Comparison of ENCODE assay signal across 1 cellular context in the genomic region with DNA sequence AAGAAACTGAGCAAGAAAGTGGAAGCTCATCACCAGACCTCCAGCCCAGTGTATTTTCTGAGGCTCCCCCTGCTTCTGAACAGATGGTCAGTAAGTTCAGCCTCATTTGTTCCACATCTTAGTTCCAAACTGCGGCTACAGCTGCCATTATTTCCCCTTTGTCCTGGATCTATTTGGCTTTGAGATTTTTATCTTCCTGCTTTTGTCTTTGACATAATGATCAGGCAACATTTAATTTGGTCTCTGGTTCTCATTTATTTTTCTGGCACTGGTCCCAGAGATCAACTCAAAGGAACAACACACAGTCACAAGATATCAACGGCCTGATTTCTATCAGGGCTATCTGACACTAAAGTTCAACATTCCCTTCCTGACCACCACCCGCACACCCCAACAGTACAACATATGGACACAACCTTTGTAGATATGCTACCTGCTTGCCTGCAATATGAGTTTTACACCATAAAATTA.
A peak's percentile ranks its signal among the peaks of the same experiment; 100 is the strongest.
TF ChIP-seq lines count a peak whose summit lies in the region.

No MANE protein-coding gene starts in this region.

TF ChIP-seq in K562, 482 proteins besides CTCF, POLR2A, EP300 and RAD21 (continued from another document and continues in another):
- TF ChIP-seq FOXK2 (conservative IDR thresholded peaks at IDR 0.05 in 1 of 2, IDR thresholded peaks at IDR 0.05 in 1 of 2; ENCODE audit: low read depth in 2 of 2) (0 out of 4 replicates have a peak, but pooled peaks of 1 of the 2 experiments have one; percentile 20), ZNF551 (CRISPR knock-in tag; IDR thresholded peaks at IDR 0.05) (no peak), RNF2 (IDR thresholded peaks at IDR 0.05) (peak; percentile 75; the same call in 1 of the 2 replicates), ZNF384 (IDR thresholded peaks at IDR 0.05; ENCODE audit: low read depth, low read length) (no peak), CEBPG (CRISPR knock-in tag; IDR thresholded peaks at IDR 0.05) (no peak), CEBPG (tag; conservative IDR thresholded peaks at IDR 0.05 in 1 of 2, IDR thresholded peaks at IDR 0.05 in 1 of 2) (no peak), DLX4 (CRISPR knock-in tag; IDR thresholded peaks at IDR 0.05) (no peak), ETS1 (conservative IDR thresholded peaks at IDR 0.05; ENCODE audit: control insufficient read depth, low read depth, low read length) (no peak), MCM3 (IDR thresholded peaks at IDR 0.05) (no peak), TAF7 (tag; IDR thresholded peaks at IDR 0.05) (no peak), PTTG1 (tag; IDR thresholded peaks at IDR 0.05; ENCODE audit: low read depth) (no peak), GABPA (tag; conservative IDR thresholded peaks at IDR 0.05; ENCODE audit: low read depth) (no peak; the same call in 1 of the 2 replicates), SMARCA4 (IDR thresholded peaks at IDR 0.05) (peak; percentile 76), CHAMP1 (IDR thresholded peaks at IDR 0.05) (0 out of 2 replicates have a peak, but pooled peaks have one; percentile 30), ZNF239 (CRISPR knock-in tag; IDR thresholded peaks at IDR 0.05) (no peak; the same call in 1 of the 2 replicates), NFE2 (IDR thresholded peaks at IDR 0.05; ENCODE audit: low read depth) (no peak; the same call in 1 of the 2 replicates), HMG20A (CRISPR knock-in tag; conservative IDR thresholded peaks at IDR 0.05) (no peak), ARID1B (IDR thresholded peaks at IDR 0.05) (peak; percentile 86), ZNF444 (CRISPR knock-in tag; IDR thresholded peaks at IDR 0.05) (no peak), FOXJ2 (tag; IDR thresholded peaks at IDR 0.05) (peak; percentile 75), MAFF (IDR thresholded peaks at IDR 0.05; ENCODE audit: low read length) (no peak), ATF7 (IDR thresholded peaks at IDR 0.05) (no peak), SOX6 (IDR thresholded peaks at IDR 0.05) (peak; percentile 90), HDAC2 (IDR thresholded peaks at IDR 0.05) (peak; percentile 35; the same call in 1 of the 2 replicates), NRF1 (conservative IDR thresholded peaks at IDR 0.05 in 1 of 2, IDR thresholded peaks at IDR 0.05 in 1 of 2) (0 out of 4 replicates have a peak, but pooled peaks have one; percentile 17 to 21), LCOR (CRISPR knock-in tag; IDR thresholded peaks at IDR 0.05) (no peak), CC2D1A (IDR thresholded peaks at IDR 0.05) (peak; percentile 52; the same call in 1 of the 2 replicates), ZNF583 (CRISPR knock-in tag; IDR thresholded peaks at IDR 0.05) (no peak), FOSL1 (tag; conservative IDR thresholded peaks at IDR 0.05) (peak; percentile 66), CXXC5 (CRISPR knock-in tag; IDR thresholded peaks at IDR 0.05) (peak; percentile 52; the same call in 1 of the 2 replicates), NFXL1 (CRISPR knock-in tag; IDR thresholded peaks at IDR 0.05) (no peak), ZNF140 (CRISPR knock-in tag; IDR thresholded peaks at IDR 0.05) (no peak), NFIC (IDR thresholded peaks at IDR 0.05) (peak; percentile 80), FOXA3 (CRISPR knock-in tag; conservative IDR thresholded peaks at IDR 0.05 in 1 of 2, IDR thresholded peaks at IDR 0.05 in 1 of 2) (0 out of 4 replicates have a peak, but pooled peaks of 1 of the 2 experiments have one; percentile 2), ZC3H11A (IDR thresholded peaks at IDR 0.05; ENCODE audit: low read depth, low read length) (no peak), RBM39 (optimal IDR thresholded peaks at IDR 0.05; ENCODE audit: low read depth, low read length) (no peak), ZNF124 (CRISPR knock-in tag; IDR thresholded peaks at IDR 0.05) (no peak), ZNF699 (CRISPR knock-in tag; IDR thresholded peaks at IDR 0.05; ENCODE audit: insufficient replicate concordance) (no peak), SMARCC2 (IDR thresholded peaks at IDR 0.05; ENCODE audit: low read depth) (0 out of 2 replicates have a peak, but pooled peaks have one; percentile 28), ZNF134 (CRISPR knock-in tag; conservative IDR thresholded peaks at IDR 0.05) (no peak), HEY1 (CRISPR knock-in tag; IDR thresholded peaks at IDR 0.05; ENCODE audit: borderline replicate concordance) (peak; percentile 39; the same call in 1 of the 2 replicates), TCF7 (IDR thresholded peaks at IDR 0.05; ENCODE audit: borderline replicate concordance) (no peak), ZNF197 (CRISPR knock-in tag; IDR thresholded peaks at IDR 0.05; ENCODE audit: low read depth) (0 out of 2 replicates have a peak, but pooled peaks have one; percentile 74), ZNF639 (CRISPR knock-in tag; conservative IDR thresholded peaks at IDR 0.05 in 1 of 2, IDR thresholded peaks at IDR 0.05 in 1 of 2) (peak in 1 of 2 experiments; percentile 48; a peak in 1 of 4 replicates), ETS2 (tag; IDR thresholded peaks at IDR 0.05; ENCODE audit: borderline replicate concordance, poor library complexity, severe bottlenecking) (no peak), FOS (IDR thresholded peaks at IDR 0.05; ENCODE audit: extremely low read depth, insufficient read length) (no peak), GTF2E2 (tag; IDR thresholded peaks at IDR 0.05) (no peak), TCF3 (CRISPR knock-in tag; IDR thresholded peaks at IDR 0.05) (no peak), RCOR1 (IDR thresholded peaks at IDR 0.05; ENCODE audit: borderline replicate concordance in 1 of 2, low read depth in 2 of 2, low read length in 2 of 2) (peak in 1 of 2 experiments; percentile 51; a peak in 1 of 4 replicates), ZKSCAN8 (CRISPR knock-in tag; IDR thresholded peaks at IDR 0.05) (no peak), TCF7L2 (IDR thresholded peaks at IDR 0.05; ENCODE audit: low read depth, low read length) (no peak), ZNF175 (CRISPR knock-in tag; IDR thresholded peaks at IDR 0.05; ENCODE audit: low read depth) (0 out of 2 replicates have a peak, but pooled peaks have one; percentile 28), STAT5A (IDR thresholded peaks at IDR 0.05; ENCODE audit: borderline replicate concordance, low read length) (peak; percentile 33; the same call in 1 of the 2 replicates), ZNF395 (CRISPR knock-in tag; IDR thresholded peaks at IDR 0.05) (0 out of 2 replicates have a peak, but pooled peaks have one; percentile 26), TAL1 (IDR thresholded peaks at IDR 0.05) (peak; percentile 68), MBD2 (IDR thresholded peaks at IDR 0.05; ENCODE audit: borderline replicate concordance, low read depth) (no peak), ZNF282 (CRISPR knock-in tag; IDR thresholded peaks at IDR 0.05) (no peak), CBX5 (IDR thresholded peaks at IDR 0.05; ENCODE audit: borderline replicate concordance, low read depth) (no peak), ZNF766 (CRISPR knock-in tag; conservative IDR thresholded peaks at IDR 0.05) (0 out of 2 replicates have a peak, but pooled peaks have one; percentile 25), MTF1 (CRISPR knock-in tag; IDR thresholded peaks at IDR 0.05; ENCODE audit: borderline replicate concordance) (no peak), FOXM1 (IDR thresholded peaks at IDR 0.05; ENCODE audit: low read depth) (peak; percentile 52), FOXM1 (CRISPR knock-in tag; IDR thresholded peaks at IDR 0.05; ENCODE audit: low read depth) (no peak), LEF1 (IDR thresholded peaks at IDR 0.05) (0 out of 2 replicates have a peak, but pooled peaks have one; percentile 53), DIDO1 (tag; IDR thresholded peaks at IDR 0.05; ENCODE audit: low read depth) (no peak), DNMT1 (IDR thresholded peaks at IDR 0.05) (no peak), NR4A1 (CRISPR knock-in tag; IDR thresholded peaks at IDR 0.05) (no peak), NR4A1 (tag; IDR thresholded peaks at IDR 0.05) (peak; percentile 49; the same call in 1 of the 2 replicates), TEAD4 (IDR thresholded peaks at IDR 0.05; ENCODE audit: low read length) (peak; percentile 88), TEAD4 (CRISPR knock-in tag; IDR thresholded peaks at IDR 0.05; ENCODE audit: borderline replicate concordance) (no peak)
- TF ChIP-seq, protein P1, sequence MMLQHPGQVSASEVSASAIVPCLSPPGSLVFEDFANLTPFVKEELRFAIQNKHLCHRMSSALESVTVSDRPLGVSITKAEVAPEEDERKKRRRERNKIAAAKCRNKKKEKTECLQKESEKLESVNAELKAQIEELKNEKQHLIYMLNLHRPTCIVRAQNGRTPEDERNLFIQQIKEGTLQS (IDR thresholded peaks at IDR 0.05), result no peak
- TF ChIP-seq, protein P1 (CRISPR knock-in tag; conservative IDR thresholded peaks at IDR 0.05), result no peak
- TF ChIP-seq, protein P2, sequence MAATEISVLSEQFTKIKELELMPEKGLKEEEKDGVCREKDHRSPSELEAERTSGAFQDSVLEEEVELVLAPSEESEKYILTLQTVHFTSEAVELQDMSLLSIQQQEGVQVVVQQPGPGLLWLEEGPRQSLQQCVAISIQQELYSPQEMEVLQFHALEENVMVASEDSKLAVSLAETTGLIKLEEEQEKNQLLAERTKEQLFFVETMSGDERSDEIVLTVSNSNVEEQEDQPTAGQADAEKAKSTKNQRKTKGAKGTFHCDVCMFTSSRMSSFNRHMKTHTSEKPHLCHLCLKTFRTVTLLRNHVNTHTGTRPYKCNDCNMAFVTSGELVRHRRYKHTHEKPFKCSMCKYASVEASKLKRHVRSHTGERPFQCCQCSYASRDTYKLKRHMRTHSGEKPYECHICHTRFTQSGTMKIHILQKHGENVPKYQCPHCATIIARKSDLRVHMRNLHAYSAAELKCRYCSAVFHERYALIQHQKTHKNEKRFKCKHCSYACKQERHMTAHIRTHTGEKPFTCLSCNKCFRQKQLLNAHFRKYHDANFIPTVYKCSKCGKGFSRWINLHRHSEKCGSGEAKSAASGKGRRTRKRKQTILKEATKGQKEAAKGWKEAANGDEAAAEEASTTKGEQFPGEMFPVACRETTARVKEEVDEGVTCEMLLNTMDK (IDR thresholded peaks at IDR 0.05; ENCODE audit: borderline replicate concordance, insufficient read depth, low read depth, low read length, poor library complexity, severe bottlenecking), result no peak
